1 cellular context compared by ENCODE assay signal in the genomic region with DNA sequence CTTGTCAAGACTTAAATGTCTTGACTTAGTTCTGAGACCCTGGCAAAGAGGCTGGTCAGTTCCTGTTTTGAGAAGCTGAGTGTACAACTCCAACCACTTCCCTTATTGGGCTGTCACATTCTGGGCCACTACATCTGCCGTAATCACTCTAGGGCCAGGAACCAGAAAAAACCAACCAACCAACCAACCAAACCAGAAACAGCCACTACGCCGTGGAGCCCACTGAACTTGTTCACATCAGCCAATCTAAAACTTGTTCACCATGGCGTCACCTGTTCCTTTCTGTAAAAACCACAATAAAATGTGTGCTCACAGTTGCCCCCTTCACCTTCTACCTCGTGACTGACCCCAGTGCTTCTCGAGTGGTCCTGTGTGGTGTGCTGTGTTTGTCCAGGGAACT.
TF ChIP-seq lines count a peak whose summit lies in the region.

No MANE protein-coding gene starts in this region.

TF ChIP-seq in GM23338, 12 proteins besides CTCF, POLR2A, EP300 and RAD21 (continued from another document):
- TF ChIP-seq, protein P1, sequence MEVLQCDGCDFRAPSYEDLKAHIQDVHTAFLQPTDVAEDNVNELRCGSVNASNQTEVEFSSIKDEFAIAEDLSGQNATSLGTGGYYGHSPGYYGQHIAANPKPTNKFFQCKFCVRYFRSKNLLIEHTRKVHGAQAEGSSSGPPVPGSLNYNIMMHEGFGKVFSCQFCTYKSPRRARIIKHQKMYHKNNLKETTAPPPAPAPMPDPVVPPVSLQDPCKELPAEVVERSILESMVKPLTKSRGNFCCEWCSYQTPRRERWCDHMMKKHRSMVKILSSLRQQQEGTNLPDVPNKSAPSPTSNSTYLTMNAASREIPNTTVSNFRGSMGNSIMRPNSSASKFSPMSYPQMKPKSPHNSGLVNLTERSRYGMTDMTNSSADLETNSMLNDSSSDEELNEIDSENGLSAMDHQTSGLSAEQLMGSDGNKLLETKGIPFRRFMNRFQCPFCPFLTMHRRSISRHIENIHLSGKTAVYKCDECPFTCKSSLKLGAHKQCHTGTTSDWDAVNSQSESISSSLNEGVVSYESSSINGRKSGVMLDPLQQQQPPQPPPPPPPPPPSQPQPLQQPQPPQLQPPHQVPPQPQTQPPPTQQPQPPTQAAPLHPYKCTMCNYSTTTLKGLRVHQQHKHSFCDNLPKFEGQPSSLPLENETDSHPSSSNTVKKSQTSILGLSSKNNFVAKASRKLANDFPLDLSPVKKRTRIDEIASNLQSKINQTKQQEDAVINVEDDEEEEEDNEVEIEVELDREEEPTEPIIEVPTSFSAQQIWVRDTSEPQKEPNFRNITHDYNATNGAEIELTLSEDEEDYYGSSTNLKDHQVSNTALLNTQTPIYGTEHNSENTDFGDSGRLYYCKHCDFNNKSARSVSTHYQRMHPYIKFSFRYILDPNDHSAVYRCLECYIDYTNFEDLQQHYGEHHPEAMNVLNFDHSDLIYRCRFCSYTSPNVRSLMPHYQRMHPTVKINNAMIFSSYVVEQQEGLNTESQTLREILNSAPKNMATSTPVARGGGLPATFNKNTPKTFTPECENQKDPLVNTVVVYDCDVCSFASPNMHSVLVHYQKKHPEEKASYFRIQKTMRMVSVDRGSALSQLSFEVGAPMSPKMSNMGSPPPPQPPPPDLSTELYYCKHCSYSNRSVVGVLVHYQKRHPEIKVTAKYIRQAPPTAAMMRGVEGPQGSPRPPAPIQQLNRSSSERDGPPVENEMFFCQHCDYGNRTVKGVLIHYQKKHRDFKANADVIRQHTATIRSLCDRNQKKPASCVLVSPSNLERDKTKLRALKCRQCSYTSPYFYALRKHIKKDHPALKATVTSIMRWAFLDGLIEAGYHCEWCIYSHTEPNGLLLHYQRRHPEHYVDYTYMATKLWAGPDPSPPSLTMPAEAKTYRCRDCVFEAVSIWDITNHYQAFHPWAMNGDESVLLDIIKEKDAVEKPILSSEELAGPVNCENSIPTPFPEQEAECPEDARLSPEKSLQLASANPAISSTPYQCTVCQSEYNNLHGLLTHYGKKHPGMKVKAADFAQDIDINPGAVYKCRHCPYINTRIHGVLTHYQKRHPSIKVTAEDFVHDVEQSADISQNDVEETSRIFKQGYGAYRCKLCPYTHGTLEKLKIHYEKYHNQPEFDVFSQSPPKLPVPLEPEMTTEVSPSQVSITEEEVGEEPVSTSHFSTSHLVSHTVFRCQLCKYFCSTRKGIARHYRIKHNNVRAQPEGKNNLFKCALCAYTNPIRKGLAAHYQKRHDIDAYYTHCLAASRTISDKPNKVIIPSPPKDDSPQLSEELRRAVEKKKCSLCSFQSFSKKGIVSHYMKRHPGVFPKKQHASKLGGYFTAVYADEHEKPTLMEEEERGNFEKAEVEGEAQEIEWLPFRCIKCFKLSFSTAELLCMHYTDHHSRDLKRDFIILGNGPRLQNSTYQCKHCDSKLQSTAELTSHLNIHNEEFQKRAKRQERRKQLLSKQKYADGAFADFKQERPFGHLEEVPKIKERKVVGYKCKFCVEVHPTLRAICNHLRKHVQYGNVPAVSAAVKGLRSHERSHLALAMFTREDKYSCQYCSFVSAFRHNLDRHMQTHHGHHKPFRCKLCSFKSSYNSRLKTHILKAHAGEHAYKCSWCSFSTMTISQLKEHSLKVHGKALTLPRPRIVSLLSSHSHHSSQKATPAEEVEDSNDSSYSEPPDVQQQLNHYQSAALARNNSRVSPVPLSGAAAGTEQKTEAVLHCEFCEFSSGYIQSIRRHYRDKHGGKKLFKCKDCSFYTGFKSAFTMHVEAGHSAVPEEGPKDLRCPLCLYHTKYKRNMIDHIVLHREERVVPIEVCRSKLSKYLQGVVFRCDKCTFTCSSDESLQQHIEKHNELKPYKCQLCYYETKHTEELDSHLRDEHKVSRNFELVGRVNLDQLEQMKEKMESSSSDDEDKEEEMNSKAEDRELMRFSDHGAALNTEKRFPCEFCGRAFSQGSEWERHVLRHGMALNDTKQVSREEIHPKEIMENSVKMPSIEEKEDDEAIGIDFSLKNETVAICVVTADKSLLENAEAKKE (CRISPR knock-in tag; IDR thresholded peaks at IDR 0.05), result no peak
- TF ChIP-seq ZNF331 (CRISPR knock-in tag; IDR thresholded peaks at IDR 0.05; ENCODE audit: low read depth) (no peak), STAT1 (IDR thresholded peaks at IDR 0.05; ENCODE audit: unreplicated experiment) (no peak)
